Comparison of ENCODE assay signal across 8 cellular contexts in genomic region chr9:137611623-137612609, GRCh38. TPM values are rescaled to one million over a fixed set of nuclear protein-coding genes. Genes with fewer than 3 reads are reported as not detected.
A peak's percentile ranks its signal among the peaks of the same experiment; 100 is the strongest.
DNase-seq lines count a peak whose midpoint lies in the region; ATAC-seq and TF ChIP-seq lines count a peak whose summit lies in the region.

No MANE protein-coding gene starts in this region.

- in situ Hi-C loops in transverse colon (cut with MboI; ENCODE audit: low pct_ligation_motif_present in 1 of 4, low pct_unique_long_range_greater_than_20kb in 1 of 4, low sequenced_read_pairs in 3 of 4) (no loop called here), G401 (cut with HindIII; ENCODE audit: low sequenced_read_pairs) (no loop called here)

- ATAC-seq in GM18870 (IDR thresholded peaks at IDR 0.05; ENCODE audit: unreplicated experiment) (no peak), HG03097 (IDR thresholded peaks at IDR 0.05; ENCODE audit: low FRiP score, unreplicated experiment) (no peak)

- H3K4me1 ChIP-seq in transverse colon, result peaks cover 27 to 43% (median 36%) of the 10 kb centered on the region in 4 donors

- H3K27ac ChIP-seq in transverse colon, result peak overlapping the region; percentile 88 to 92 (median 92)

- H3K27me3 ChIP-seq in transverse colon, result no peaks in the 10 kb centered on the region

- intact Hi-C loops in transverse colon (cut with DNase I; ENCODE audit: low total_unique reads), result no loop called here

- DNase-seq in NCI-H345 (lab: John Stamatoyannopoulos, UW) (peak; percentile 56), amniotic epithelial cell (ENCODE audit: low read depth) (peak; percentile 78), kidney tubule cell (ENCODE audit: low spot score) (peak; percentile 99), transverse colon (peak; percentile 94), G401 (ENCODE audit: low spot score) (no peak)

- peak; percentile 91 for TF ChIP-seq EP300 in transverse colon (IDR thresholded peaks at IDR 0.05; ENCODE audit: low read depth)

- no peaks in the 10 kb centered on the region for H3K9me3 ChIP-seq in transverse colon

- no peak for TF ChIP-seq CTCF in transverse colon (IDR thresholded peaks at IDR 0.05)

- H3K36me3 ChIP-seq in transverse colon, result peaks cover 0 to 6% (median 0%) of the 10 kb centered on the region in 4 donors

- TF ChIP-seq POLR2A in GM19099 (IDR thresholded peaks at IDR 0.05; ENCODE audit: extremely low read depth, insufficient read length, low read depth) (peak; percentile 29), transverse colon (IDR thresholded peaks at IDR 0.05) (peak; percentile 89)

- 32 to 36% methylated on average over 3 to 21 of the region's 21 CpGs for WGBS in transverse colon (ENCODE audit: low coverage in 1 of 2), 2 donors

- H3K4me3 ChIP-seq in transverse colon, result no peak overlapping the region

RNA-seq across cellular contexts. Expression of gene ARRDC1, which starts 6.4 kb away (rescaled TPM):
- total RNA-seq in transverse colon, result 100 to 1,000 TPM; 132 to 560 (median 370) TPM
- 29.5 and 30.5 TPM in 2 replicates for total RNA-seq in G401 (2014; rRNA removed; shearing (Covaris generic))

RNA-seq across cellular contexts. Expression of gene EHMT1, which starts 6.9 kb away (rescaled TPM):
- 100 to 1,000 TPM in 2 of 4 donors, 10 to 100 TPM in 2; 93.8 to 184 (median 139) TPM for total RNA-seq in transverse colon
- total RNA-seq in G401 (2014; rRNA removed; shearing (Covaris generic)), result 97.4 and 101 TPM in 2 replicates

RNA-seq across cellular contexts. Expression of gene ZMYND19, which starts 21.6 kb away (rescaled TPM):
- total RNA-seq in transverse colon, result 10 to 100 TPM in 2 of 4 donors, 1 to 10 TPM in 2; 6.7 to 11.5 (median 9.8) TPM
- total RNA-seq in G401 (2014; rRNA removed; shearing (Covaris generic)), result 33.5 and 36.0 TPM in 2 replicates

RNA-seq across cellular contexts. Expression of gene DPH7, which starts 33.2 kb away (rescaled TPM):
- 10 to 100 TPM; 28.8 to 53.5 (median 36.6) TPM for total RNA-seq in transverse colon
- total RNA-seq in G401 (2014; rRNA removed; shearing (Covaris generic)), result 39.0 and 46.2 TPM in 2 replicates
